In genomic region chr9:102049586-102050246, GRCh38 we compare ENCODE assay signal across 18 cellular contexts.
DNase-seq lines count a peak whose midpoint lies in the region; ATAC-seq, FAIRE-seq and TF ChIP-seq lines count a peak whose summit lies in the region.
"Had no signal": no experiment of that assay in that cellular context is flagged by ENCODE, and none has a peak within 500 bp of the region (broad histone marks: within the 10 kb centered on the region; RNA-seq: fewer than 3 reads in every experiment).

No MANE protein-coding gene starts in this region.

- no peak for TF ChIP-seq POLR2A in suprapubic skin (IDR thresholded peaks at IDR 0.05)

- peaks cover 52% of the 10 kb centered on the region for H3K4me1 ChIP-seq in DND-41 (ENCODE audit: insufficient read depth, low read length)
- H3K4me1 ChIP-seq in suprapubic skin, result no peaks in the 10 kb centered on the region
- H3K4me1 ChIP-seq: BLaER1, vagina had no signal

- H3K4me3 ChIP-seq in DND-41 (ENCODE audit: low read depth in 1 of 2, low read length in 2 of 2) (no peak overlapping the region; a peak in 1 of 4 replicates), coronary artery (peak overlapping the region; percentile 4), suprapubic skin (no peak overlapping the region)
- H3K4me3 ChIP-seq: BLaER1, PC-9, vagina had no signal

- FAIRE-seq in RCC 7860 (lab: Jason Lieb, UNC), result no peak

- peak overlapping the region; percentile 82 for H3K27ac ChIP-seq in DND-41 (ENCODE audit: low read length)
- no peak overlapping the region for H3K27ac ChIP-seq in coronary artery
- no peak overlapping the region for H3K27ac ChIP-seq in suprapubic skin
- H3K27ac ChIP-seq: BLaER1, PC-9, vagina had no signal

- H3K9ac ChIP-seq in DND-41 (ENCODE audit: low read depth, low read length), result peak overlapping the region; percentile 42
- H3K9ac ChIP-seq: BLaER1 had no signal

- H3K79me2 ChIP-seq in DND-41 (ENCODE audit: insufficient read depth, low read length), result no peaks in the 10 kb centered on the region

- peak overlapping the region; percentile 67 for H2AFZ ChIP-seq in DND-41 (ENCODE audit: low read depth, low read length)
- H2AFZ ChIP-seq: PC-9 had no signal

- H3K27me3 ChIP-seq in DND-41 (ENCODE audit: insufficient read depth, low read length, poor library complexity) (no peaks in the 10 kb centered on the region), suprapubic skin (no peaks in the 10 kb centered on the region)
- H3K27me3 ChIP-seq: BLaER1, vagina had no signal

- POLR2A ChIA-PET in GM10248 (lab: Yijun Ruan, JAX), result no interaction called here

- no peak for TF ChIP-seq EP300 in suprapubic skin (IDR thresholded peaks at IDR 0.05)

- TF ChIP-seq CTCF in DND-41 (IDR thresholded peaks at IDR 0.05; ENCODE audit: borderline replicate concordance, extremely low read depth, low read length, poor library complexity, severe bottlenecking) (no peak), coronary artery (IDR thresholded peaks at IDR 0.05) (no peak), suprapubic skin (IDR thresholded peaks at IDR 0.05) (no peak), GM10248 (IDR thresholded peaks at IDR 0.05; ENCODE audit: control extremely low read depth, extremely low read depth, low read depth, missing control alignments) (no peak)

- peak; percentile 48; the same call in 1 of the 3 replicates for ATAC-seq in DND-41 (ENCODE audit: insufficient read depth, low read depth)
- peak; percentile 70 for ATAC-seq in GM19395 (IDR thresholded peaks at IDR 0.05; ENCODE audit: unreplicated experiment)

- peak overlapping the region; percentile 52 for H3K4me2 ChIP-seq in DND-41 (ENCODE audit: insufficient read depth, low read length)
- H3K4me2 ChIP-seq: BLaER1, PC-9 had no signal

- H3K9me3 ChIP-seq in DND-41 (ENCODE audit: insufficient read depth, low read length, severe bottlenecking), result no peaks in the 10 kb centered on the region
- no peaks in the 10 kb centered on the region for H3K9me3 ChIP-seq in suprapubic skin
- H3K9me3 ChIP-seq: BLaER1, vagina had no signal

- DNase-seq in DND-41, result peak; percentile 5
- peak; percentile 5 for DNase-seq in NCI-H460 (ENCODE audit: extremely low read depth, low read depth)
- no peak for DNase-seq in coronary artery (ENCODE audit: low spot score)
- DNase-seq in RCC 7860 (ENCODE audit: low spot score), result no peak
- DNase-seq in suprapubic skin (ENCODE audit: low spot score in 2 of 2), result no peak
- no peak for DNase-seq in GM10248 (ENCODE audit: extremely low spot score)
- DNase-seq: activated CD4-positive, CD25-positive, alpha-beta regulatory T cell; activated CD8-positive, alpha-beta memory T cell treated with anti-CD3 and anti-CD28 coated beads, Interleukin-2, amount 50 U/mL, for 48 hours; anterior cingulate cortex; DMS 273 treated with DMSO at 0.1 percent for 48 hours; H7; Karpas-422; NCI-H1694 treated with DMSO at 0.1 percent for 48 hours; NCI-H524 treated with DMSO at 0.1 percent for 48 hours; PC-9 had no signal

- CTCF ChIA-PET in GM10248 (lab: Yijun Ruan, JAX), result interaction anchor here (0.9 to 1.2 kb wide), 2 partner anchors 10 to 13 kb away, joined by 3 read pairs; no protein-coding TSS in a partner anchor

- H3K36me3 ChIP-seq in DND-41 (ENCODE audit: insufficient read depth, low read length) (no peaks in the 10 kb centered on the region), suprapubic skin (no peaks in the 10 kb centered on the region)
- H3K36me3 ChIP-seq: BLaER1, vagina had no signal

- no peaks in the 10 kb centered on the region for H4K20me1 ChIP-seq in DND-41 (ENCODE audit: insufficient read depth, low read length)
- H4K20me1 ChIP-seq: BLaER1 had no signal

- 33% methylated on average over 4 of the region's 4 CpGs for WGBS in suprapubic skin

Comparison
In these comparisons a context has a peak if more than half of its experiments do, and no peak if none do; other contexts are left out.
1. DNase-seq: peak in DND-41 (single experiment) and NCI-H460 (single experiment); none in coronary artery (single experiment), RCC 7860 (single experiment), suprapubic skin (0 of 2) and GM10248 (single experiment).